In genomic region chr19:38018694-38019426, GRCh38 we compare ENCODE assay signal across 19 cellular contexts.
DNase-seq lines count a peak whose midpoint lies in the region; ATAC-seq and TF ChIP-seq lines count a peak whose summit lies in the region.
"Had no signal": no experiment of that assay in that cellular context is flagged by ENCODE, and none has a peak within 500 bp of the region (broad histone marks: within the 10 kb centered on the region; RNA-seq: fewer than 3 reads in every experiment).

No MANE protein-coding gene starts in this region.

- H3K27me3 Mint-ChIP-seq in IgD-negative memory B cell (no peaks in the 10 kb centered on the region), memory B cell (no peaks in the 10 kb centered on the region)

- peak overlapping the region in 2 of 3 donors; percentile 25 to 87 for H3K27ac Mint-ChIP-seq in IgD-negative memory B cell
- H3K27ac Mint-ChIP-seq in memory B cell = peak overlapping the region; percentile 17

- no peaks in the 10 kb centered on the region for H3K9me3 ChIP-seq in BLaER1 treated with 17β-estradiol and CSF1 and Interleukin-3, amounts not matched to agents 10 nM and 100 nM (replicated peaks in 1 of 11)
- H3K9me3 ChIP-seq in gastrocnemius medialis = no peaks in the 10 kb centered on the region
- H3K9me3 ChIP-seq: MG63 had no signal

- intact Hi-C loops in gastrocnemius medialis (cut with DNase I; ENCODE audit: low total_unique reads) = no loop called here

- peak overlapping the region in 9 of 11 experiments; percentile 51 to 88 (median 84); a peak in 17 of 22 replicates for H3K27ac ChIP-seq in BLaER1 treated with 17β-estradiol and CSF1 and Interleukin-3, amounts not matched to agents 10 nM and 100 nM
- no peak overlapping the region for H3K27ac ChIP-seq in gastrocnemius medialis
- H3K27ac ChIP-seq: KMS-11 had no signal

- no peak overlapping the region for H3K4me3 ChIP-seq in BLaER1 treated with 17β-estradiol and CSF1 and Interleukin-3, amounts not matched to agents 10 nM and 100 nM
- H3K4me3 ChIP-seq in gastrocnemius medialis = no peak overlapping the region
- H3K4me3 ChIP-seq: MG63 had no signal

- ATAC-seq in memory B cell (ENCODE audit: low read depth) = no peak
- peak; percentile 53 to 61 for ATAC-seq in gastrocnemius medialis
- no peak for ATAC-seq in HG02970 (IDR thresholded peaks at IDR 0.05; ENCODE audit: low FRiP score, unreplicated experiment)

- peaks cover 2% of the 10 kb centered on the region for H3K36me3 Mint-ChIP-seq in IgD-negative memory B cell
- H3K36me3 Mint-ChIP-seq in memory B cell = peaks cover 9% of the 10 kb centered on the region

- peaks cover 15 to 37% (median 28%) of the 10 kb centered on the region in 3 donors for H3K4me1 Mint-ChIP-seq in IgD-negative memory B cell
- H3K4me1 Mint-ChIP-seq in memory B cell = peaks cover 39% of the 10 kb centered on the region

- H3K9me3 Mint-ChIP-seq in IgD-negative memory B cell (no peaks in the 10 kb centered on the region), memory B cell (no peaks in the 10 kb centered on the region)
- H3K9me3 Mint-ChIP-seq: CD14-positive monocyte, H9 had no signal

- peak overlapping the region in 6 of 11 experiments; percentile 67 to 80 (median 76); a peak in 9 of 22 replicates for H3K9ac ChIP-seq in BLaER1 treated with 17β-estradiol and CSF1 and Interleukin-3, amounts not matched to agents 10 nM and 100 nM
- H3K9ac ChIP-seq: KMS-11 had no signal

- no peak for TF ChIP-seq CTCF in gastrocnemius medialis (IDR thresholded peaks at IDR 0.05 in 4 of 5, conservative IDR thresholded peaks at IDR 0.05 in 1 of 5)

- in situ Hi-C loops in gastrocnemius medialis (cut with MboI; ENCODE audit: low sequenced_read_pairs in 4 of 4) = no loop called here

- H3K4me1 ChIP-seq in BLaER1 treated with 17β-estradiol and CSF1 and Interleukin-3, amounts not matched to agents 10 nM and 100 nM = peaks cover 54 to 100% (median 95%) of the 10 kb centered on the region in 10 experiments
- peaks cover 14 to 26% of the 10 kb centered on the region in 2 donors for H3K4me1 ChIP-seq in gastrocnemius medialis

- no peaks in the 10 kb centered on the region for H3K36me3 ChIP-seq in BLaER1 treated with 17β-estradiol and CSF1 and Interleukin-3, amounts not matched to agents 10 nM and 100 nM
- no peaks in the 10 kb centered on the region for H3K36me3 ChIP-seq in gastrocnemius medialis
- H3K36me3 ChIP-seq: MG63 had no signal

- no peaks in the 10 kb centered on the region; a peak in 1 of 22 replicates for H4K20me1 ChIP-seq in BLaER1 treated with 17β-estradiol and CSF1 and Interleukin-3, amounts not matched to agents 10 nM and 100 nM

- H3K4me3 Mint-ChIP-seq in IgD-negative memory B cell = no peak overlapping the region
- no peak overlapping the region for H3K4me3 Mint-ChIP-seq in memory B cell
- H3K4me3 Mint-ChIP-seq: CD14-positive monocyte, H9 had no signal

- peak overlapping the region; percentile 72 to 93 (median 84); a peak in 20 of 22 replicates for H3K4me2 ChIP-seq in BLaER1 treated with 17β-estradiol and CSF1 and Interleukin-3, amounts not matched to agents 10 nM and 100 nM
- H3K4me2 ChIP-seq: KMS-11 had no signal

- H3K27me3 ChIP-seq in BLaER1 treated with 17β-estradiol and CSF1 and Interleukin-3, amounts not matched to agents 10 nM and 100 nM = no peaks in the 10 kb centered on the region
- no peaks in the 10 kb centered on the region for H3K27me3 ChIP-seq in gastrocnemius medialis
- H3K27me3 ChIP-seq: MG63 had no signal

- TF ChIP-seq POLR2A in gastrocnemius medialis (IDR thresholded peaks at IDR 0.05) = no peak

- DNase-seq in memory B cell (ENCODE audit: low spot score in 2 of 2) (no peak), gastrocnemius medialis (no peak), germinal center (ENCODE audit: low spot score) (no peak), HPDE6-E6E7 (ENCODE audit: extremely low spot score) (no peak), C1 segment of cervical spinal cord (lab: John Stamatoyannopoulos, UW) (no peak)
- DNase-seq: COR-L47, DMS153, H9, MG63, NCI-H1092, NCI-H146, NCI-H2081, NCI-H510A, NCI-H774 had no signal

Comparison
In these comparisons a context has a peak if more than half of its experiments do, and no peak if none do; other contexts are left out.
1. H3K27ac ChIP-seq: peak in BLaER1 treated with 17β-estradiol and CSF1 and Interleukin-3, amounts not matched to agents 10 nM and 100 nM (9 of 11); none in gastrocnemius medialis (0 of 4).
2. ATAC-seq: peak in gastrocnemius medialis (2 of 2); none in memory B cell (single experiment) and HG02970 (single experiment).